In the genomic region with DNA sequence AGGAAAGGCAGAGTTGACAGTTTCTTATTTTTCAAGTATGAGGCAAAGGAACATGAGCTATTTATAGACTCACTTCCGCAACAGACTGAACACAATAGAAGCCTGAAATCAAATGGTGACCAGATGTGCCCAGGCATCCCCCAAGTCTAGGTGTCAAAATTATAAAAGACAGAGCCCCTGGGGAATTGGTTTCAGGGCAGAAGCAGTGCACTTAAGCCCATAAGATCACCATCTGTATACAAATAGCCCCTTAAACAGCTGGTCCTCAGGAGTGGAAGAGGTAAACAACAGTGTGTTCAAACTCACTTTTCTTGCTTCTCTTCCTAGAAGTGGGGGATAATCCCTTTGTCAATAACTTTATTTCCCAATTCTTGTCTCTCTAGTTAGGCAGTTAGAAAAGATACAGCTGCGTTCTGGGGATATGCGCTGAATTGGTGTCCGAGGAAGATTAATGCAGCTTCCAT, we compare ENCODE assay signal across 8 cellular contexts. TPM values are rescaled to one million over a fixed set of nuclear protein-coding genes. Genes with fewer than 3 reads are reported as not detected.
DNase-seq lines count a peak whose midpoint lies in the region; ATAC-seq and TF ChIP-seq lines count a peak whose summit lies in the region.

No MANE protein-coding gene starts in this region.

- intact Hi-C loops in activated CD4-positive, alpha-beta T cell treated with anti-CD3 and anti-CD28 coated beads for 36 hours (cut with DNase I, micrococcal nuclease): no loop called here
- intact Hi-C loops in esophagus squamous epithelium (cut with DNase I): no loop called here

- H3K36me3 Mint-ChIP-seq in activated CD4-positive, alpha-beta T cell treated with anti-CD3 and anti-CD28 coated beads for 36 hours (ENCODE audit: low read depth): no peaks in the 10 kb centered on the region

- no peaks in the 10 kb centered on the region for H3K27me3 Mint-ChIP-seq in activated CD4-positive, alpha-beta T cell treated with anti-CD3 and anti-CD28 coated beads for 36 hours
- no peaks in the 10 kb centered on the region for H3K27me3 Mint-ChIP-seq in stimulated activated naive CD8-positive, alpha-beta T cell treated with anti-CD3 and anti-CD28 coated beads, Interleukin-15, amount 100 ng/mL, for 72 hours

- WGBS in esophagus squamous epithelium, 2 donors: 45 to 62% methylated on average over 4 of the region's 4 CpGs

- H3K4me1 ChIP-seq in esophagus squamous epithelium: peaks cover 0 to 50% (median 26%) of the 10 kb centered on the region in 3 donors

- no peaks in the 10 kb centered on the region for H3K9me3 Mint-ChIP-seq in activated CD4-positive, alpha-beta T cell treated with anti-CD3 and anti-CD28 coated beads for 36 hours (ENCODE audit: low read depth)
- H3K9me3 Mint-ChIP-seq in stimulated activated naive CD8-positive, alpha-beta T cell treated with anti-CD3 and anti-CD28 coated beads, Interleukin-15, amount 100 ng/mL, for 72 hours: no peaks in the 10 kb centered on the region

- H3K27ac Mint-ChIP-seq in activated CD4-positive, alpha-beta T cell treated with anti-CD3 and anti-CD28 coated beads for 36 hours: peak overlapping the region; percentile 53
- H3K27ac Mint-ChIP-seq in stimulated activated naive CD8-positive, alpha-beta T cell treated with anti-CD3 and anti-CD28 coated beads, Interleukin-15, amount 100 ng/mL, for 72 hours: peak overlapping the region; percentile 79 to 94

- H3K4me3 Mint-ChIP-seq in activated CD4-positive, alpha-beta T cell treated with anti-CD3 and anti-CD28 coated beads for 36 hours: no peak overlapping the region
- H3K4me3 Mint-ChIP-seq in stimulated activated naive CD8-positive, alpha-beta T cell treated with anti-CD3 and anti-CD28 coated beads, Interleukin-15, amount 100 ng/mL, for 72 hours: peak overlapping the region; percentile 46 to 66

- peaks cover 43% of the 10 kb centered on the region for H3K4me1 Mint-ChIP-seq in activated CD4-positive, alpha-beta T cell treated with anti-CD3 and anti-CD28 coated beads for 36 hours
- H3K4me1 Mint-ChIP-seq in stimulated activated naive CD8-positive, alpha-beta T cell treated with anti-CD3 and anti-CD28 coated beads, Interleukin-15, amount 100 ng/mL, for 72 hours: peaks cover 57% of the 10 kb centered on the region

- H3K4me3 ChIP-seq in esophagus squamous epithelium: no peak overlapping the region

- TF ChIP-seq CTCF in esophagus squamous epithelium (IDR thresholded peaks at IDR 0.05): no peak

- H3K27me3 ChIP-seq in esophagus squamous epithelium: no peaks in the 10 kb centered on the region

- peak overlapping the region in 3 of 4 donors; percentile 48 to 73 (median 63) for H3K27ac ChIP-seq in esophagus squamous epithelium

- POLR2A ChIA-PET in activated CD4-positive, alpha-beta T cell treated with anti-CD3 and anti-CD28 coated beads for 36 hours (lab: Charles Lee): interaction anchor here (0.8 kb wide), 1 partner anchor 10 kb away, joined by 3 read pairs; no protein-coding TSS in a partner anchor

- H3K36me3 ChIP-seq in esophagus squamous epithelium: no peaks in the 10 kb centered on the region

- ATAC-seq in activated CD4-positive, alpha-beta T cell treated with anti-CD3 and anti-CD28 coated beads for 36 hours: no peak
- no peak for ATAC-seq in stimulated activated naive CD8-positive, alpha-beta T cell treated with anti-CD3 and anti-CD28 coated beads, Interleukin-15, amount 100 ng/mL, for 72 hours

- DNase-seq in activated CD4-positive, alpha-beta T cell treated with anti-CD3 and anti-CD28 coated beads for 36 hours: no peak
- no peak for DNase-seq in activated CD4-positive, alpha-beta T cell treated with anti-CD3 and anti-CD28 coated beads, Interleukin-2, amount 50 U/mL, for 48 hours
- DNase-seq in NCI-H2171 treated with DMSO at 0.1 percent for 48 hours (lab: John Stamatoyannopoulos, UW): peak; percentile 88
- no peak for DNase-seq in esophagus squamous epithelium (lab: John Stamatoyannopoulos, UW)
- DNase-seq in stimulated activated naive CD8-positive, alpha-beta T cell treated with anti-CD3 and anti-CD28 coated beads, Interleukin-15, amount 100 ng/mL, for 72 hours: peak in 1 of 2 donors; percentile 8
- DNase-seq in NCI-H146 treated with DMSO at 0.1 percent for 48 hours (lab: John Stamatoyannopoulos, UW; ENCODE audit: unreplicated experiment): no peak
- DNase-seq in SHP77 (lab: John Stamatoyannopoulos, UW): no peak
- no peak for DNase-seq in 8988T

- no peak for TF ChIP-seq POLR2A in esophagus squamous epithelium (IDR thresholded peaks at IDR 0.05)

- H3K9me3 ChIP-seq in esophagus squamous epithelium: no peaks in the 10 kb centered on the region

- CTCF ChIA-PET in activated CD4-positive, alpha-beta T cell treated with anti-CD3 and anti-CD28 coated beads for 36 hours (lab: Charles Lee): no interaction called here

RNA-seq across cellular contexts. Expression of a gene that starts 29.9 kb away (rescaled TPM):
- total RNA-seq in activated CD4-positive, alpha-beta T cell treated with anti-CD3 and anti-CD28 coated beads for 36 hours: 1 to 10 TPM; 4.0 to 4.1 TPM
- 10 to 100 TPM in 1 of 4 donors, 1 to 10 TPM in 3; 1.4 to 14.5 (median 2.3) TPM for total RNA-seq in esophagus squamous epithelium

RNA-seq across cellular contexts. Expression of a gene that starts 56.7 kb away (rescaled TPM):
- total RNA-seq in activated CD4-positive, alpha-beta T cell treated with anti-CD3 and anti-CD28 coated beads for 36 hours: 10 to 100 TPM; 46.1 to 55.1 TPM
- total RNA-seq in esophagus squamous epithelium: 10 to 100 TPM in 3 of 4 donors, 1 to 10 TPM in 1; 6.6 to 28.5 (median 16.7) TPM

RNA-seq across cellular contexts. Expression of a gene that starts 56.7 kb away (rescaled TPM):
- total RNA-seq in activated CD4-positive, alpha-beta T cell treated with anti-CD3 and anti-CD28 coated beads for 36 hours: 10 to 100 TPM; 14.8 to 15.2 TPM
- 10 to 100 TPM; 10.5 to 13.0 (median 11.7) TPM for total RNA-seq in esophagus squamous epithelium
